In the genomic region with DNA sequence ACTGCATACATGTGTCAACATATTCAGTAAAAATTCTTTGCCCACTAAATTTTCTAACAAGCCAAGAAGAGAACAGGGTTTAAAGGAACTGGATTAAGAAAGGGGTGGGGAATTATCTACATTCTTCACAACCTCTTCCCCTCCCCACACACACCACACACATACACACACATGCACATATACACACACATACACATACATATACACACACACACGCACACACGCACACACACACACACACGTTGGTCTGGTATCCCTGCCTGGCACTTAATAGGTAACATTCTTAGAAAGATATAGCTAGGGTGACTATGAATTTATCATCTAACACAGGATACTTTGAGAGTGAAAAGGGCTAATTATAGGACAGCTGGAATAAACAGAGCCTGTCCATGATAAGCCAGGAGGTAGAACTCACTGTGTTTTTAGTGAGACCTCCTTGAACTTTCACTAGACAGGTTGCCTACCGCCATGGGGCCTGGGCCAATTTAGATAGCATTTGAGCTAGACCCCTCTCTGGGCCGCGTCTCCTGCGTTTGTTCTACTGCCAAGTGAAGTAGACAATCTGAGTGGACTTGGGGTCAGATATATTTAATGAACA, we compare ENCODE assay signal across 11 cellular contexts. TPM values are rescaled to one million over a fixed set of nuclear protein-coding genes. Genes with fewer than 3 reads are reported as not detected.
DNase-seq lines count a peak whose midpoint lies in the region; ATAC-seq and TF ChIP-seq lines count a peak whose summit lies in the region.
"Had no signal": no experiment of that assay in that cellular context is flagged by ENCODE, and none has a peak within 500 bp of the region (broad histone marks: within the 10 kb centered on the region; RNA-seq: fewer than 3 reads in every experiment).

No MANE protein-coding gene starts in this region.

- no peak for TF ChIP-seq CTCF in activated CD8-positive, alpha-beta T cell treated with anti-CD3 and anti-CD28 coated beads for 36 hours (IDR thresholded peaks at IDR 0.05)

- ATAC-seq in activated CD8-positive, alpha-beta T cell treated with anti-CD3 and anti-CD28 coated beads for 36 hours = no peak

- H3K4me1 ChIP-seq in ES-I3 (ENCODE audit: insufficient read depth, low read length) = peaks cover 10% of the 10 kb centered on the region; the same call in 1 of the 2 replicates

- no peak overlapping the region for H3K27ac Mint-ChIP-seq in activated CD8-positive, alpha-beta T cell treated with anti-CD3 and anti-CD28 coated beads for 36 hours
- H3K27ac Mint-ChIP-seq: dendritic cell treated with granulocyte-macrophage colony-stimulating factor and Interleukin-4, amounts not matched to agents 40 ng/mL and 50 ng/mL, for 4 days; stimulated activated effector memory CD8-positive, alpha-beta T cell treated with anti-CD3 and anti-CD28 coated beads, Interleukin-12 subunit alpha, Interleukin-12 subunit beta, amount 100 ng/mL, for 72 hours; T-helper 17 cell had no signal

- no peaks in the 10 kb centered on the region for H3K36me3 Mint-ChIP-seq in activated CD8-positive, alpha-beta T cell treated with anti-CD3 and anti-CD28 coated beads for 36 hours (ENCODE audit: low read depth)
- H3K36me3 Mint-ChIP-seq: stimulated activated effector memory CD8-positive, alpha-beta T cell treated with anti-CD3 and anti-CD28 coated beads, Interleukin-12 subunit alpha, Interleukin-12 subunit beta, amount 100 ng/mL, for 72 hours had no signal

- POLR2A ChIA-PET in activated CD8-positive, alpha-beta T cell treated with anti-CD3 and anti-CD28 coated beads for 36 hours (lab: Charles Lee) = interaction anchor here (1.6 to 3.0 kb wide), 2 partner anchors 32 to 57 kb away, joined by 3 to 18 read pairs; no protein-coding TSS in a partner anchor

- H3K9ac ChIP-seq in ES-I3 (ENCODE audit: low read depth, low read length) = peak overlapping the region; percentile 90

- intact Hi-C loops in activated CD8-positive, alpha-beta T cell treated with anti-CD3 and anti-CD28 coated beads for 36 hours (cut with micrococcal nuclease) = loop anchor here (2.0 to 10.0 kb wide), 2 partner anchors 67 to 625 kb away; a partner anchor contains a TSS

- H3K4me1 Mint-ChIP-seq in activated CD8-positive, alpha-beta T cell treated with anti-CD3 and anti-CD28 coated beads for 36 hours (ENCODE audit: low read depth) = peaks cover 11% of the 10 kb centered on the region

- TF ChIP-seq POLR2A in erythroblast (IDR thresholded peaks at IDR 0.05; ENCODE audit: low read length) = no peak

- H3K9me3 ChIP-seq in ES-I3 (ENCODE audit: control insufficient read depth, insufficient read depth, low read length) = no peaks in the 10 kb centered on the region

- no peaks in the 10 kb centered on the region for H3K27me3 Mint-ChIP-seq in activated CD8-positive, alpha-beta T cell treated with anti-CD3 and anti-CD28 coated beads for 36 hours
- H3K27me3 Mint-ChIP-seq: dendritic cell treated with granulocyte-macrophage colony-stimulating factor and Interleukin-4, amounts not matched to agents 40 ng/mL and 50 ng/mL, for 4 days; T-helper 17 cell had no signal

- H3K9me3 Mint-ChIP-seq in activated CD8-positive, alpha-beta T cell treated with anti-CD3 and anti-CD28 coated beads for 36 hours = no peaks in the 10 kb centered on the region
- H3K9me3 Mint-ChIP-seq: dendritic cell treated with granulocyte-macrophage colony-stimulating factor and Interleukin-4, amounts not matched to agents 40 ng/mL and 50 ng/mL, for 4 days; stimulated activated effector memory CD8-positive, alpha-beta T cell treated with anti-CD3 and anti-CD28 coated beads, Interleukin-12 subunit alpha, Interleukin-12 subunit beta, amount 100 ng/mL, for 72 hours had no signal

- H3K36me3 ChIP-seq in ES-I3 (ENCODE audit: insufficient read depth, low read length) = no peaks in the 10 kb centered on the region

- DNase-seq in MV-4-11 (lab: John Stamatoyannopoulos, UW) (peak; percentile 19), erythroblast (lab: John Stamatoyannopoulos, UW) (peak; percentile 49 to 51), retina (peak; percentile 20), HCEC 1CT (no peak)
- no peak for DNase-seq in activated CD8-positive, alpha-beta T cell treated with anti-CD3 and anti-CD28 coated beads for 36 hours
- DNase-seq in activated naive CD4-positive, alpha-beta T cell treated with Interleukin-2 at 50 U/mL for 16 hours = no peak
- DNase-seq: activated T-cell treated with anti-CD3 and anti-CD28 coated beads, Interleukin-2, amount 50 U/mL, for 48 hours; T-helper 17 cell had no signal

- H3K4me3 Mint-ChIP-seq in activated CD8-positive, alpha-beta T cell treated with anti-CD3 and anti-CD28 coated beads for 36 hours = no peak overlapping the region
- H3K4me3 Mint-ChIP-seq: dendritic cell treated with granulocyte-macrophage colony-stimulating factor and Interleukin-4, amounts not matched to agents 40 ng/mL and 50 ng/mL, for 4 days; stimulated activated effector memory CD8-positive, alpha-beta T cell treated with anti-CD3 and anti-CD28 coated beads, Interleukin-12 subunit alpha, Interleukin-12 subunit beta, amount 100 ng/mL, for 72 hours; T-helper 17 cell had no signal

- CTCF ChIA-PET in activated CD8-positive, alpha-beta T cell treated with anti-CD3 and anti-CD28 coated beads for 36 hours (lab: Charles Lee) = interaction anchor here (3.5 kb wide), 1 partner anchor 12 kb away, joined by 25 read pairs; no protein-coding TSS in a partner anchor

RNA-seq across cellular contexts. Expression of a gene that starts 33.1 kb away (rescaled TPM):
- 10 to 100 TPM; 33.0 to 33.9 TPM for total RNA-seq in activated CD8-positive, alpha-beta T cell treated with anti-CD3 and anti-CD28 coated beads for 36 hours

Comparison
In these comparisons a context has a peak if more than half of its experiments do, and no peak if none do; other contexts are left out.
1. DNase-seq: peak in MV-4-11 (single experiment), erythroblast (2 of 2) and retina (single experiment); none in activated CD8-positive, alpha-beta T cell treated with anti-CD3 and anti-CD28 coated beads for 36 hours (single experiment), activated naive CD4-positive, alpha-beta T cell treated with Interleukin-2 at 50 U/mL for 16 hours (single experiment) and HCEC 1CT (single experiment).